Comparison of ENCODE assay signal across 8 cellular contexts in the genomic region with DNA sequence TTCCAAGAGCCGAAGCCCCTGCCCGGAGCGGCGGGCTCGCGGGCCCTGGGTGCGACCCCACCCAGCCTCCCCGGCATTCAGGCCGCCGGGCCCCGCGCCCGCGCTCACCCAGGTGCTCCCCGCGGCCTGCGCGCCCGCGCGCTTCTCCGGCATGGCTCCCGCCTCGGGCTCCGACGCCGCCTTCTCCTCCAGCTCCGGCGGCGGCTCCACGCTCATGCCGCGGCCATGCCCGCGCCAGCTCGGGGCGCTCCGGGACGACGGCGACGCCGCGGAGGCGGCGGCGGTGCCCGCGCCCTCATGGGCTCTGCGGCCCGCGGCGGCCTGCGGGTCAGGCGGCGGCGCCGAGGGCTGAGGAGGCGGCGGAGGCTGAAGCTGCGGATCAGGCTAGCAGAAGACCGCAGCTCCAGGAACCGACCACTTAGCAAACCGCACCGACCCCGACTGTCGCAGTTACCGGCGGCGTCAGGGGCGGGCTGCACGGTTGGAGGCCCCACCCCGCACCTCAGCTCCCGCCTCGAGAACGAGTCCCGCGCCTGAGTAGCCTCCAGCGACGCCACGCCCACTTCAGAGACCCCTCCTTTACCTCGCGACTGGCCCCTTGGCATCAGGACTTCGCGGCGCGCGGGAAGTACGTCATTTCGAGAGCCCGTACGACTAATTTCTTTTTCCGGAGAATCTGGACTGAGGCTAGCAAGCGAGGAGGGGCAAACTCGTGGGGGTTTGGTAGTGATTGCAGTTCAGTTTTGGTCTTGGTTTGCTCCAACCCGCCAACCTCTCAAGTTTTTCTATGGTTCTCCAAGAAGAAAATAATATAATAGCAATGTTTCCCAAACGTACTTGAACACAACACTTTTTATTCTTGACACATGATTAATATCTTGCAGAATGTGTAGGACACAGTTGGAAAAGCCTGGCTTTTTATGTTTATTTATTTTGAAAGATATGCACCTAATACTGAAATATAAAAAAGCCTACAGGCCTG. TPM values are rescaled to one million over a fixed set of nuclear protein-coding genes. Genes with fewer than 3 reads are reported as not detected.
DNase-seq lines count a peak whose midpoint lies in the region; ATAC-seq and TF ChIP-seq lines count a peak whose summit lies in the region.
"Not testable (repeated sequence)": the region's sequence is repeated elsewhere in the genome, so short reads cannot be mapped to it uniquely, and the experiment has no call there.

No MANE protein-coding gene starts in this region.

- 0% methylated on average over 8 to 70 of the region's 97 CpGs for WGBS in endodermal cell (ENCODE audit: insufficient coverage in 1 of 2, insufficient read length in 1 of 2), 2 experiments
- no CpG with 5 or more reads among the region's 97 CpGs for whole genome bisulfite sequencing in mesendoderm (ENCODE audit: extremely low coverage, insufficient coverage, low lambda C conversion rate)

- peak overlapping the region; percentile 83 for H3K4me3 Mint-ChIP-seq in endodermal cell

- H3K9ac ChIP-seq in endodermal cell (ENCODE audit: extremely low read depth, low read length, poor library complexity, severe bottlenecking): peak overlapping the region; percentile 11
- H3K9ac ChIP-seq in mesendoderm (ENCODE audit: low read length): peak overlapping the region; percentile 65

- H3K4me1 Mint-ChIP-seq in endodermal cell: not testable (repeated sequence)

- peak; percentile 69 for ATAC-seq in GM21367 (IDR thresholded peaks at IDR 0.05; ENCODE audit: unreplicated experiment)

- H3K4ac ChIP-seq in mesendoderm (ENCODE audit: low read depth, low read length): peak overlapping the region; percentile 36

- not testable (repeated sequence) for H3K27me3 ChIP-seq in endodermal cell (ENCODE audit: control insufficient read depth, insufficient read depth, low read length, poor library complexity, severe bottlenecking); mesendoderm (ENCODE audit: insufficient read depth, low read length, poor library complexity)

- not testable (repeated sequence) for H2BK5ac ChIP-seq in mesendoderm (ENCODE audit: low read length)

- not testable (repeated sequence) for H2BK120ac ChIP-seq in mesendoderm (ENCODE audit: low read depth, low read length)

- peak; percentile 66 for DNase-seq in CMK (ENCODE audit: low read depth)
- peak; percentile 59 for DNase-seq in HT-29 (ENCODE audit: low spot score)
- peak; percentile 68 for DNase-seq in NOMO-1 treated with DMSO at 0.1 percent for 48 hours (lab: John Stamatoyannopoulos, UW; ENCODE audit: unreplicated experiment)
- peak; percentile 28 for DNase-seq in activated CD8-positive, alpha-beta memory T cell treated with anti-CD3 and anti-CD28 coated beads, Interleukin-2, amount 50 U/mL, for 1 hour (ENCODE audit: extremely low read depth)
- DNase-seq in endodermal cell: peak; percentile 89
- DNase-seq in mesendoderm: peak; percentile 78
- DNase-seq in stimulated activated CD8-positive, alpha-beta memory T cell treated with anti-CD3 and anti-CD28 coated beads, Interleukin-12 subunit alpha, Interleukin-12 subunit beta, amount 100 ng/mL, for 4 hours (ENCODE audit: low read depth): peak; percentile 58

- peaks cover 22% of the 10 kb centered on the region for H3K27me3 Mint-ChIP-seq in endodermal cell (ENCODE audit: insufficient read depth)

- peak overlapping the region; percentile 85 for H3K4me3 ChIP-seq in endodermal cell (ENCODE audit: low read length)
- peak overlapping the region; percentile 46 for H3K4me3 ChIP-seq in mesendoderm (ENCODE audit: low read length)

- peaks cover 13% of the 10 kb centered on the region for H3K79me2 ChIP-seq in mesendoderm (ENCODE audit: control insufficient read depth, insufficient read depth, low read length)

- not testable (repeated sequence) for H3K4me2 ChIP-seq in mesendoderm (ENCODE audit: low read length)

- H3K36me3 ChIP-seq in endodermal cell (ENCODE audit: control insufficient read depth, insufficient read depth, low read length); mesendoderm (ENCODE audit: control insufficient read depth, insufficient read depth, low read length): not testable (repeated sequence)

- peak overlapping the region; percentile 73 for H3K56ac ChIP-seq in mesendoderm (ENCODE audit: low read length)

- H3K36me3 Mint-ChIP-seq in endodermal cell (ENCODE audit: low read depth): not testable (repeated sequence)

- not testable (repeated sequence) for H3K4me1 ChIP-seq in endodermal cell (ENCODE audit: control insufficient read depth, insufficient read depth, low read length); mesendoderm (ENCODE audit: control insufficient read depth, low read depth, low read length)

- not testable (repeated sequence) for H3K9me3 ChIP-seq in endodermal cell (ENCODE audit: control insufficient read depth, low read length)

- not testable (repeated sequence) for H4K5ac ChIP-seq in mesendoderm (ENCODE audit: low read length)

- not testable (repeated sequence) for TF ChIP-seq CTCF in endodermal cell (conservative IDR thresholded peaks at IDR 0.05)

- H4K8ac ChIP-seq in mesendoderm (ENCODE audit: low read depth, low read length): peak overlapping the region; percentile 39

- H3K23ac ChIP-seq in mesendoderm (ENCODE audit: low read length): not testable (repeated sequence)

- not testable (repeated sequence) for H3K79me1 ChIP-seq in mesendoderm (ENCODE audit: low read length)

- H2BK15ac ChIP-seq in mesendoderm (replicated peaks; ENCODE audit: low read depth): not testable (repeated sequence)

- H3K18ac ChIP-seq in mesendoderm (ENCODE audit: low read length): peak overlapping the region; percentile 51

- not testable (repeated sequence) for H3K27ac ChIP-seq in endodermal cell (ENCODE audit: low read depth, low read length); mesendoderm (ENCODE audit: low read depth, low read length)

- not testable (repeated sequence) for H2AK5ac ChIP-seq in mesendoderm (ENCODE audit: low read length)

- peak overlapping the region; percentile 91 for H3K27ac Mint-ChIP-seq in endodermal cell

- H3K9me3 Mint-ChIP-seq in endodermal cell: not testable (repeated sequence)

RNA-seq across cellular contexts. Expression of gene CTSV, which starts 25.5 kb away (rescaled TPM):
- total RNA-seq in HT-29 (2014; rRNA removed; shearing (Covaris generic)): 8.3 and 9.6 TPM in 2 replicates
- total RNA-seq in endodermal cell: 100 to 1,000 TPM; 294 to 319 TPM
- polyA plus RNA-seq in endodermal cell (2013, experiment 1 of 2): 93.9 TPM
- polyA plus RNA-seq in endodermal cell (2013, experiment 2 of 2): 94.1 TPM
- polyA plus RNA-seq in mesendoderm (2013, experiment 1 of 2): 56.9 TPM
- polyA plus RNA-seq in mesendoderm (2013, experiment 2 of 2): 61.7 TPM

Comparison
In these comparisons a context has a peak if more than half of its experiments do, and no peak if none do; other contexts are left out.
1. DNase-seq: peak in every context shown above with its lines; median percentile 89 in endodermal cell; 78 in mesendoderm; 68 in NOMO-1 treated with DMSO at 0.1 percent for 48 hours; 66 in CMK; 59 in HT-29; 58 in stimulated activated CD8-positive, alpha-beta memory T cell treated with anti-CD3 and anti-CD28 coated beads, Interleukin-12 subunit alpha, Interleukin-12 subunit beta, amount 100 ng/mL, for 4 hours; 28 in activated CD8-positive, alpha-beta memory T cell treated with anti-CD3 and anti-CD28 coated beads, Interleukin-2, amount 50 U/mL, for 1 hour.
2. RNA of gene CTSV, which starts 25.5 kb away (total RNA-seq): 294 to 319 TPM in endodermal cell; 8.3 to 9.6 TPM in HT-29; every median in the first group is over 10 times any median in the second.